Comparison of ENCODE assay signal across 23 cellular contexts in the genomic region with DNA sequence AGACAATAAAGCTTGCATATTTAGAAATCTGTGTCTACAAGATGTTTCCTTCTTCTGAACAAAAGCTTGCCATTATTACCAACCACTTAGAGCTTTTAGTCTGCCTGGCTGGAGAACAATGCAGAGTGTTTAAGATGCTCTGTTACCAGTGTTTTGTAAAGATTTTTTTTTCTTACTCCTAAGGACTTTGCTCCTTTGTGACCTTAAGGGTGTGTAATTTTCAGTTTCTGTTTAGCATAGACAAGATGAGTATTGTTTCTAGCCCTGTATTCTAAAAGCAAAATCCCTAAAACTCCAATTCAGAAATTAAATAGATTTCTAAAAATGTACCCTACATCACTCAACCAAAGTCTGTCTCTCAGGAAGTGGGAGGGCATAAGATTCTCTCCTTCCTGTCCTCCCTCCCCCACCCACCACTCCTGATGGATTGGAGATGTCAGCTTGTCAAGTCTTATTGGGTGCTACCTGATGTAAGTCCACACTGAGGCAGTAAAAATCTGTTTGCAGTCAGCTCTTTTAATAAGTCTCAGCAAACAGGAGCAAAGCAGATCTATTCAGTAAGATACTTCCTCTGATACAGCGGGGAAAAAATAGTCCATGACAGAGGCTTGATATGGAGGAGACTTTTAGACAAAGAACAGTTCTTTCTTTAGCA.
DNase-seq lines count a peak whose midpoint lies in the region; ATAC-seq and TF ChIP-seq lines count a peak whose summit lies in the region.
"Had no signal": no experiment of that assay in that cellular context is flagged by ENCODE, and none has a peak within 500 bp of the region (broad histone marks: within the 10 kb centered on the region; RNA-seq: fewer than 3 reads in every experiment).

No MANE protein-coding gene starts in this region.

- no peaks in the 10 kb centered on the region for H3K9me2 ChIP-seq in hepatocyte (replicated peaks; ENCODE audit: insufficient read depth)

- no peaks in the 10 kb centered on the region for H3K27me3 Mint-ChIP-seq in activated CD4-positive, alpha-beta T cell treated with anti-CD3 and anti-CD28 coated beads, Interleukin-2, amount 10 ng/mL, durations not matched to agents 24 days and 14 days
- peaks cover 0 to 5% of the 10 kb centered on the region in 2 donors for H3K27me3 Mint-ChIP-seq in natural killer cell treated with Interleukin-12 subunit alpha and Interleukin-12 subunit beta and Interleukin-15 and Interleukin-18, amount 100 ng/mL, for 72 hours

- H3K4me2 ChIP-seq in hepatocyte = peak overlapping the region; percentile 55

- H3K36me3 Mint-ChIP-seq in activated CD4-positive, alpha-beta T cell treated with anti-CD3 and anti-CD28 coated beads, Interleukin-2, amount 10 ng/mL, durations not matched to agents 24 days and 14 days (ENCODE audit: low read depth) = no peaks in the 10 kb centered on the region
- no peaks in the 10 kb centered on the region for H3K36me3 Mint-ChIP-seq in natural killer cell treated with Interleukin-12 subunit alpha and Interleukin-12 subunit beta and Interleukin-15 and Interleukin-18, amount 100 ng/mL, for 72 hours

- no peaks in the 10 kb centered on the region for H3K36me3 ChIP-seq in hepatocyte (replicated peaks; ENCODE audit: insufficient read depth, low read depth)
- H3K36me3 ChIP-seq: lower lobe of right lung had no signal

- peak; percentile 46 for ATAC-seq in sciatic nerve
- no peak for ATAC-seq in natural killer cell treated with Interleukin-12 subunit alpha and Interleukin-12 subunit beta and Interleukin-15 and Interleukin-18, amount 100 ng/mL, for 72 hours
- ATAC-seq: activated naive CD8-positive, alpha-beta T cell treated with anti-CD3 and anti-CD28 coated beads, Interleukin-2, amount 50 U/mL, for 24 hours; lower lobe of right lung; psoas muscle had no signal

- intact Hi-C loops in sciatic nerve (cut with DNase I) = no loop called here
- intact Hi-C loops in activated CD4-positive, alpha-beta T cell treated with anti-CD3 and anti-CD28 coated beads, Interleukin-2, amount 10 ng/mL, durations not matched to agents 24 days and 14 days (cut with micrococcal nuclease) = no loop called here

- H3K4me1 ChIP-seq in hepatocyte (ENCODE audit: insufficient read depth) = no peaks in the 10 kb centered on the region
- H3K4me1 ChIP-seq: lower lobe of right lung, psoas muscle had no signal

- no peaks in the 10 kb centered on the region for H4K20me1 ChIP-seq in hepatocyte (ENCODE audit: insufficient read depth, poor library complexity, severe bottlenecking)

- H3K4me3 Mint-ChIP-seq in activated CD4-positive, alpha-beta T cell treated with anti-CD3 and anti-CD28 coated beads, Interleukin-2, amount 10 ng/mL, durations not matched to agents 24 days and 14 days = no peak overlapping the region
- H3K4me3 Mint-ChIP-seq in natural killer cell treated with Interleukin-12 subunit alpha and Interleukin-12 subunit beta and Interleukin-15 and Interleukin-18, amount 100 ng/mL, for 72 hours = no peak overlapping the region
- H3K4me3 Mint-ChIP-seq: activated naive CD8-positive, alpha-beta T cell treated with anti-CD3 and anti-CD28 coated beads, Interleukin-2, amount 50 U/mL, for 24 hours; activated T-cell treated with anti-CD3 and anti-CD28 coated beads, Interleukin-2, amount 50 U/mL, for 24 hours had no signal

- 27% methylated on average over 1 of the region's 1 CpG for WGBS in hepatocyte (ENCODE audit: low lambda C conversion rate, missing lambda C conversion rate)

- TF ChIP-seq CTCF in hepatocyte (IDR thresholded peaks at IDR 0.05; ENCODE audit: poor library complexity) = no peak

- no peaks in the 10 kb centered on the region for H3K9me3 ChIP-seq in hepatocyte (ENCODE audit: low read depth)
- H3K9me3 ChIP-seq: lower lobe of right lung, psoas muscle had no signal

- DNase-seq in DMS53 (lab: John Stamatoyannopoulos, UW) = peak; percentile 41
- DNase-seq in DMS53 treated with DMSO at 0.1 percent for 48 hours (lab: John Stamatoyannopoulos, UW; ENCODE audit: unreplicated experiment) = no peak
- DNase-seq in NCI-H2227 treated with DMSO at 0.1 percent for 48 hours (lab: John Stamatoyannopoulos, UW) = peak; percentile 61
- DNase-seq in hepatocyte (ENCODE audit: low spot score) = peak; percentile 64
- DNase-seq in sciatic nerve (ENCODE audit: low spot score) = no peak
- DNase-seq in NCI-H748 (lab: John Stamatoyannopoulos, UW; ENCODE audit: unreplicated experiment) = no peak
- no peak for DNase-seq in activated CD4-positive, alpha-beta T cell treated with anti-CD3 and anti-CD28 coated beads, Interleukin-2, amount 10 ng/mL, durations not matched to agents 24 days and 14 days
- no peak for DNase-seq in natural killer cell treated with Interleukin-12 subunit alpha and Interleukin-12 subunit beta and Interleukin-15 and Interleukin-18, amount 100 ng/mL, for 72 hours (ENCODE audit: low spot score)
- DNase-seq: activated CD4-positive, alpha-beta T cell treated with anti-CD3 and anti-CD28 coated beads for 4 hours; activated gamma-delta T cell treated with Interleukin-2 at 50 U/mL for 16 hours; activated naive CD8-positive, alpha-beta T cell treated with anti-CD3 and anti-CD28 coated beads, Interleukin-2, amount 50 U/mL, for 24 hours; activated T-cell treated with anti-CD3 and anti-CD28 coated beads, Interleukin-2, amount 50 U/mL, for 24 hours; AML-193; cerebellar nuclear complex; KBM-7; lower lobe of right lung; NCI-H1436 treated with DMSO at 0.1 percent for 48 hours; NCI-H2171; NCI-H748 treated with DMSO at 0.1 percent for 48 hours; psoas muscle; SHP77; trophoblast cell had no signal

- no peak overlapping the region for H3K4me3 ChIP-seq in hepatocyte
- H3K4me3 ChIP-seq: lower lobe of right lung, psoas muscle had no signal

- no peak overlapping the region for H3K27ac Mint-ChIP-seq in activated CD4-positive, alpha-beta T cell treated with anti-CD3 and anti-CD28 coated beads, Interleukin-2, amount 10 ng/mL, durations not matched to agents 24 days and 14 days
- no peak overlapping the region for H3K27ac Mint-ChIP-seq in natural killer cell treated with Interleukin-12 subunit alpha and Interleukin-12 subunit beta and Interleukin-15 and Interleukin-18, amount 100 ng/mL, for 72 hours
- H3K27ac Mint-ChIP-seq: activated naive CD8-positive, alpha-beta T cell treated with anti-CD3 and anti-CD28 coated beads, Interleukin-2, amount 50 U/mL, for 24 hours; activated T-cell treated with anti-CD3 and anti-CD28 coated beads, Interleukin-2, amount 50 U/mL, for 24 hours had no signal

- H3K9me3 Mint-ChIP-seq in activated CD4-positive, alpha-beta T cell treated with anti-CD3 and anti-CD28 coated beads, Interleukin-2, amount 10 ng/mL, durations not matched to agents 24 days and 14 days = no peaks in the 10 kb centered on the region
- H3K9me3 Mint-ChIP-seq in natural killer cell treated with Interleukin-12 subunit alpha and Interleukin-12 subunit beta and Interleukin-15 and Interleukin-18, amount 100 ng/mL, for 72 hours = no peaks in the 10 kb centered on the region
- H3K9me3 Mint-ChIP-seq: activated naive CD8-positive, alpha-beta T cell treated with anti-CD3 and anti-CD28 coated beads, Interleukin-2, amount 50 U/mL, for 24 hours; activated T-cell treated with anti-CD3 and anti-CD28 coated beads, Interleukin-2, amount 50 U/mL, for 24 hours had no signal

- peak overlapping the region; percentile 42 for H2AFZ ChIP-seq in hepatocyte

- H3K79me2 ChIP-seq in hepatocyte = no peaks in the 10 kb centered on the region

- peak overlapping the region; percentile 49 for H3K27ac ChIP-seq in hepatocyte
- H3K27ac ChIP-seq: 22Rv1, lower lobe of right lung, psoas muscle had no signal

- H3K27me3 ChIP-seq in hepatocyte = peaks cover 6% of the 10 kb centered on the region

- no peaks in the 10 kb centered on the region for H3K4me1 Mint-ChIP-seq in activated CD4-positive, alpha-beta T cell treated with anti-CD3 and anti-CD28 coated beads, Interleukin-2, amount 10 ng/mL, durations not matched to agents 24 days and 14 days
- no peaks in the 10 kb centered on the region for H3K4me1 Mint-ChIP-seq in natural killer cell treated with Interleukin-12 subunit alpha and Interleukin-12 subunit beta and Interleukin-15 and Interleukin-18, amount 100 ng/mL, for 72 hours (ENCODE audit: low read depth in 2 of 2)
- H3K4me1 Mint-ChIP-seq: activated naive CD8-positive, alpha-beta T cell treated with anti-CD3 and anti-CD28 coated beads, Interleukin-2, amount 50 U/mL, for 24 hours had no signal

Comparison
In these comparisons a context has a peak if more than half of its experiments do, and no peak if none do; other contexts are left out.
1. DNase-seq: peak in DMS53 (single experiment), NCI-H2227 treated with DMSO at 0.1 percent for 48 hours (single experiment) and hepatocyte (single experiment); none in DMS53 treated with DMSO at 0.1 percent for 48 hours (single experiment), sciatic nerve (single experiment), NCI-H748 (single experiment), activated CD4-positive, alpha-beta T cell treated with anti-CD3 and anti-CD28 coated beads, Interleukin-2, amount 10 ng/mL, durations not matched to agents 24 days and 14 days (single experiment) and natural killer cell treated with Interleukin-12 subunit alpha and Interleukin-12 subunit beta and Interleukin-15 and Interleukin-18, amount 100 ng/mL, for 72 hours (single experiment).